Comparison of ENCODE assay signal across 24 cellular contexts in the genomic region with DNA sequence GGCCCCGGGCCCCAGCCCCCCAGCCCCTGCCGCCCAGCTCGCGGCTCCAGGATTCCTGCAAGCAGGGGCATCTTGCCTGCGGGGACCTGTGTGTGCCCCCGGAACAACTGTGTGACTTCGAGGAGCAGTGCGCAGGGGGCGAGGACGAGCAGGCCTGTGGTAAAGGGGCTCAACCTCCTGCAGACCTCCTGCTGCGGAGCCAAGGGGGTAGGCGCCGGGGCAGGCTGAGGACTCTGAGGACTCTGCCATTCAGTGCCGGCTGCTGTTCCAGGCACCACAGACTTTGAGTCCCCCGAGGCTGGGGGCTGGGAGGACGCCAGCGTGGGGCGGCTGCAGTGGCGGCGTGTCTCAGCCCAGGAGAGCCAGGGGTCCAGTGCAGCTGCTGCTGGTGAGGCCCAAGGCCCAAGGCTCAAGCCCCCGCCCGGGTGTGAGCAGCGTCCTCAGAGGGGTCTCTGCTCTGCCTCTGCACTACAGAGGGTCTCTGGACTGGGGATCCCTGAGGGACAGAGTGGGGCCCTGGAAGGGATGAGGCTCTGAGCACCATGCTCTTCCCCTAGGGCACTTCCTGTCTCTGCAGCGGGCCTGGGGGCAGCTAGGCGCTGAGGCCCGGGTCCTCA. TPM values are rescaled to one million over a fixed set of nuclear protein-coding genes. Genes with fewer than 3 reads are reported as not detected.
DNase-seq lines count a peak whose midpoint lies in the region; ATAC-seq, FAIRE-seq and TF ChIP-seq lines count a peak whose summit lies in the region.
"Had no signal": no experiment of that assay in that cellular context is flagged by ENCODE, and none has a peak within 500 bp of the region (broad histone marks: within the 10 kb centered on the region; RNA-seq: fewer than 3 reads in every experiment).

No MANE protein-coding gene starts in this region.

- no peak for TF ChIP-seq POLR2A in A549 (IDR thresholded peaks at IDR 0.05; ENCODE audit: low read length)

- 0 out of 2 replicates have a peak, but pooled peaks cover 3% of the 10 kb centered on the region for H3K36me3 ChIP-seq in H7 (replicated peaks; ENCODE audit: control insufficient read depth, insufficient read depth, low read length)
- H3K36me3 ChIP-seq in endodermal cell (ENCODE audit: control insufficient read depth, insufficient read depth, low read length) = peaks cover 10% of the 10 kb centered on the region
- peaks cover 37% of the 10 kb centered on the region for H3K36me3 ChIP-seq in mesodermal cell (ENCODE audit: control insufficient read depth, insufficient read depth, low read length)
- peaks cover 10% of the 10 kb centered on the region for H3K36me3 ChIP-seq in MG63

- H3K4me3 ChIP-seq in A549 = no peak overlapping the region
- no peak overlapping the region for H3K4me3 ChIP-seq in H7 (ENCODE audit: insufficient read depth, low read depth, low read length)
- H3K4me3 ChIP-seq in endodermal cell (ENCODE audit: low read length) = no peak overlapping the region
- no peak overlapping the region for H3K4me3 ChIP-seq in mesodermal cell (ENCODE audit: extremely low read depth, insufficient read depth, low read length, poor library complexity, severe bottlenecking)
- H3K4me3 ChIP-seq in MG63 = no peak overlapping the region
- H3K4me3 ChIP-seq: smooth muscle cell, tibial nerve had no signal

- 79% methylated on average over 10 of the region's 26 CpGs for WGBS in A549 (ENCODE audit: missing lambda C conversion rate)
- WGBS in endodermal cell (ENCODE audit: insufficient coverage in 1 of 2, insufficient read length in 1 of 2), 2 experiments = 94% methylated on average over 14 to 26 of the region's 26 CpGs
- 89 to 92% methylated on average over 20 to 26 of the region's 26 CpGs for WGBS in mesodermal cell (ENCODE audit: insufficient coverage in 2 of 2), 2 experiments

- no peak for TF ChIP-seq RAD21 in A549 (conservative IDR thresholded peaks at IDR 0.05 in 1 of 2, IDR thresholded peaks at IDR 0.05 in 1 of 2)

- POLR2A ChIA-PET in A549 (lab: Yijun Ruan, JAX) = interaction anchor here (0.6 kb wide), 2 partner anchors 8 to 12 kb away, joined by 3 to 4 read pairs; no protein-coding TSS in a partner anchor

- FAIRE-seq in A549 (lab: Jason Lieb, UNC) = no peak
- FAIRE-seq: D721Med, GM12892 had no signal

- H3K9ac ChIP-seq in endodermal cell (ENCODE audit: extremely low read depth, low read length, poor library complexity, severe bottlenecking) = no peak overlapping the region

- H3K9me3 ChIP-seq in A549 = no peaks in the 10 kb centered on the region
- H3K9me3 ChIP-seq in endodermal cell (ENCODE audit: control insufficient read depth, low read length) = no peaks in the 10 kb centered on the region
- H3K9me3 ChIP-seq in mesodermal cell (ENCODE audit: control insufficient read depth, low read length) = no peaks in the 10 kb centered on the region
- no peaks in the 10 kb centered on the region for H3K9me3 ChIP-seq in MG63
- H3K9me3 ChIP-seq: tibial nerve had no signal

- no peak overlapping the region for H3K4me3 Mint-ChIP-seq in endodermal cell
- H3K4me3 Mint-ChIP-seq: activated CD4-positive, alpha-beta T cell treated with anti-CD3 and anti-CD28 coated beads for 36 hours; activated T-cell treated with anti-CD3 and anti-CD28 coated beads, Interleukin-2, amount 50 U/mL, for 4 hours had no signal

- ATAC-seq in A549 = no peak
- ATAC-seq: activated CD4-positive, alpha-beta T cell treated with anti-CD3 and anti-CD28 coated beads for 36 hours; activated T-cell treated with anti-CD3 and anti-CD28 coated beads, Interleukin-2, amount 50 U/mL, for 4 hours had no signal

- no peak overlapping the region for H3K27ac Mint-ChIP-seq in endodermal cell
- H3K27ac Mint-ChIP-seq: activated CD4-positive, alpha-beta T cell treated with anti-CD3 and anti-CD28 coated beads for 36 hours had no signal

- no peak for TF ChIP-seq CTCF in A549 (IDR thresholded peaks at IDR 0.05)
- TF ChIP-seq CTCF in endodermal cell (conservative IDR thresholded peaks at IDR 0.05) = no peak

- no peak for TF ChIP-seq EP300 in A549 (IDR thresholded peaks at IDR 0.05)

- H3K9me3 Mint-ChIP-seq in endodermal cell = no peaks in the 10 kb centered on the region
- H3K9me3 Mint-ChIP-seq: activated T-cell treated with anti-CD3 and anti-CD28 coated beads, Interleukin-2, amount 50 U/mL, for 4 hours; CD4-positive, CD25-positive, alpha-beta regulatory T cell had no signal

- peaks cover 77% of the 10 kb centered on the region for H3K4me1 ChIP-seq in A549
- no peaks in the 10 kb centered on the region for H3K4me1 ChIP-seq in endodermal cell (ENCODE audit: control insufficient read depth, insufficient read depth, low read length)
- peaks cover 3% of the 10 kb centered on the region for H3K4me1 ChIP-seq in mesodermal cell (ENCODE audit: control insufficient read depth, insufficient read depth, low read length, poor library complexity, severe bottlenecking)

- DNase-seq in A549 (ENCODE audit: low read depth in 1 of 2, low spot score in 1 of 2) (no peak), H7 (peak; percentile 62), endodermal cell (peak; percentile 51), MG63 (no peak), foreskin melanocyte (no peak), DMS153 treated with DMSO at 0.1 percent for 48 hours (lab: John Stamatoyannopoulos, UW; ENCODE audit: unreplicated experiment) (no peak)
- no peak for DNase-seq in stimulated activated CD4-positive, alpha-beta T cell treated with anti-CD3 and anti-CD28 coated beads, Interleukin-4, amount 100 ng/mL, for 24 hours
- DNase-seq: activated CD4-positive, alpha-beta T cell treated with anti-CD3 and anti-CD28 coated beads for 36 hours; activated CD8-positive, alpha-beta memory T cell treated with anti-CD3 and anti-CD28 coated beads for 24 hours; activated T-cell treated with anti-CD3 and anti-CD28 coated beads, Interleukin-2, amount 50 U/mL, for 4 hours; brain microvascular endothelial cell; CD4-positive, CD25-positive, alpha-beta regulatory T cell; effector CD8-positive, alpha-beta T cell; EL; foreskin fibroblast; Karpas-422; mesenchymal stem cell; NCI-H1436 treated with DMSO at 0.1 percent for 48 hours; NCI-H82 had no signal

- H3K27me3 ChIP-seq in H7 (ENCODE audit: control insufficient read depth, insufficient read depth, low read length) = no peaks in the 10 kb centered on the region
- H3K27me3 ChIP-seq in endodermal cell (ENCODE audit: control insufficient read depth, insufficient read depth, low read length, poor library complexity, severe bottlenecking) = no peaks in the 10 kb centered on the region
- no peaks in the 10 kb centered on the region for H3K27me3 ChIP-seq in MG63
- H3K27me3 ChIP-seq: brain microvascular endothelial cell, tibial nerve had no signal

- H3K4me1 Mint-ChIP-seq in endodermal cell = no peaks in the 10 kb centered on the region
- H3K4me1 Mint-ChIP-seq: activated CD4-positive, alpha-beta T cell treated with anti-CD3 and anti-CD28 coated beads for 36 hours had no signal

- no peaks in the 10 kb centered on the region for H3K36me3 Mint-ChIP-seq in endodermal cell (ENCODE audit: low read depth)
- H3K36me3 Mint-ChIP-seq: CD4-positive, CD25-positive, alpha-beta regulatory T cell had no signal

- H3K27ac ChIP-seq in A549 (peak overlapping the region in 1 of 2 experiments; percentile 89; a peak in 3 of 6 replicates), endodermal cell (ENCODE audit: low read depth, low read length) (no peak overlapping the region), mesodermal cell (ENCODE audit: low read depth, low read length, severe bottlenecking) (peak overlapping the region; percentile 45)
- H3K27ac ChIP-seq: brain microvascular endothelial cell, tibial nerve had no signal

- H3K27me3 Mint-ChIP-seq in endodermal cell (ENCODE audit: insufficient read depth) = no peaks in the 10 kb centered on the region
- H3K27me3 Mint-ChIP-seq: activated CD4-positive, alpha-beta T cell treated with anti-CD3 and anti-CD28 coated beads for 36 hours; CD4-positive, CD25-positive, alpha-beta regulatory T cell had no signal

- H3K4me2 ChIP-seq in A549 = 0 out of 3 replicates have a peak overlapping the region, but pooled peaks have one; percentile 10
- H3K4me2 ChIP-seq: smooth muscle cell had no signal

- CTCF ChIA-PET in A549 (lab: Yijun Ruan, JAX) = interaction anchor here (0.9 to 2.3 kb wide), 9 partner anchors 7 to 180 kb away, joined by 3 to 8 read pairs (median 6); a partner anchor contains a TSS

RNA-seq across cellular contexts. Expression of a gene that starts 3.4 kb away (rescaled TPM):
- 1.3 and 1.5 TPM in 2 replicates for polyA plus RNA-seq in A549 (2011; rRNA removed)
- polyA plus RNA-seq in A549 (2012; cell fraction: cytosol; rRNA removed) = 4.3 and 6.0 TPM in 2 replicates
- polyA plus RNA-seq in A549 (2012; cell fraction: nucleus; rRNA removed) = 61.0 and 92.6 TPM in 2 replicates
- polyA plus RNA-seq in A549 (2017; fragmentation: RNase III; extraction: RNeasy Plus Mini Kit Qiagen cat#74134 plus additional on column Dnase treatment) = 7.3 to 9.1 TPM (median 7.6 TPM) in 3 replicates
- polyA minus RNA-seq in A549 (2011; rRNA and poly(A)+ RNA removed) = 0.50 and 0.68 TPM in 2 replicates
- total RNA-seq in H7 (2014; rRNA removed; shearing (Covaris generic)) = 1.2 and 3.0 TPM in 2 replicates
- 10 to 100 TPM in 1 of 2 donors, 1 to 10 TPM in 1; 6.8 to 15.4 TPM for total RNA-seq in endodermal cell
- 11.5 TPM for polyA plus RNA-seq in endodermal cell (2013, experiment 1 of 2)
- 9.9 TPM for polyA plus RNA-seq in endodermal cell (2013, experiment 2 of 2)
- 10.9 TPM for polyA plus RNA-seq in mesodermal cell (2013, experiment 1 of 2)
- polyA plus RNA-seq in mesodermal cell (2013, experiment 2 of 2) = 9.7 TPM
- 0.44 and 0.63 TPM in 2 replicates for total RNA-seq in MG63 (2014; rRNA removed; shearing (Covaris generic); ENCODE audit: low replicate concordance)

RNA-seq across cellular contexts. Expression of a gene that starts 6.4 kb away (rescaled TPM):
- polyA plus RNA-seq in A549 (2011; rRNA removed) (104 and 123 TPM in 2 replicates), A549 (2017; fragmentation: RNase III; extraction: RNeasy Plus Mini Kit Qiagen cat#74134 plus additional on column Dnase treatment) (234 to 261 TPM (median 239 TPM) in 3 replicates)
- 510 and 515 TPM in 2 replicates for polyA plus RNA-seq in A549 (2012; cell fraction: cytosol; rRNA removed)
- polyA plus RNA-seq in A549 (2012; cell fraction: nucleus; rRNA removed) = 329 and 453 TPM in 2 replicates
- 34.7 and 36.2 TPM in 2 replicates for polyA minus RNA-seq in A549 (2011; rRNA and poly(A)+ RNA removed)
- total RNA-seq in H7 (2014; rRNA removed; shearing (Covaris generic)) = 68.2 and 75.5 TPM in 2 replicates
- 100 to 1,000 TPM; 107 to 122 TPM for total RNA-seq in endodermal cell
- 171 TPM for polyA plus RNA-seq in endodermal cell (2013, experiment 1 of 2)
- polyA plus RNA-seq in endodermal cell (2013, experiment 2 of 2) = 174 TPM
- 189 TPM for polyA plus RNA-seq in mesodermal cell (2013, experiment 1 of 2)
- polyA plus RNA-seq in mesodermal cell (2013, experiment 2 of 2) = 175 TPM
- 47.1 and 74.1 TPM in 2 replicates for total RNA-seq in MG63 (2014; rRNA removed; shearing (Covaris generic); ENCODE audit: low replicate concordance)

RNA-seq across cellular contexts. Expression of a gene that starts 10.5 kb away (rescaled TPM):
- polyA plus RNA-seq in A549 (2011; rRNA removed) (284 and 464 TPM in 2 replicates), A549 (2017; fragmentation: RNase III; extraction: RNeasy Plus Mini Kit Qiagen cat#74134 plus additional on column Dnase treatment) (472 to 560 TPM (median 477 TPM) in 3 replicates)
- polyA plus RNA-seq in A549 (2012; cell fraction: cytosol; rRNA removed) = 581 and 858 TPM in 2 replicates
- polyA plus RNA-seq in A549 (2012; cell fraction: nucleus; rRNA removed) = 426 and 433 TPM in 2 replicates
- polyA minus RNA-seq in A549 (2011; rRNA and poly(A)+ RNA removed) = 105 and 129 TPM in 2 replicates
- total RNA-seq in H7 (2014; rRNA removed; shearing (Covaris generic)) = 213 and 240 TPM in 2 replicates
- 100 to 1,000 TPM; 326 to 339 TPM for total RNA-seq in endodermal cell
- polyA plus RNA-seq in endodermal cell (2013, experiment 1 of 2) = 226 TPM
- polyA plus RNA-seq in endodermal cell (2013, experiment 2 of 2) = 225 TPM
- 264 TPM for polyA plus RNA-seq in mesodermal cell (2013, experiment 1 of 2)
- 220 TPM for polyA plus RNA-seq in mesodermal cell (2013, experiment 2 of 2)
- total RNA-seq in MG63 (2014; rRNA removed; shearing (Covaris generic); ENCODE audit: low replicate concordance) = 402 and 494 TPM in 2 replicates

RNA-seq across cellular contexts. Expression of a gene that starts 13.3 kb away (rescaled TPM):
- polyA plus RNA-seq in A549 (2011; rRNA removed) (0.75 and 0.76 TPM in 2 replicates), A549 (2017; fragmentation: RNase III; extraction: RNeasy Plus Mini Kit Qiagen cat#74134 plus additional on column Dnase treatment) (3.0 to 3.6 TPM (median 3.2 TPM) in 3 replicates)
- 1.8 and 2.4 TPM in 2 replicates for polyA plus RNA-seq in A549 (2012; cell fraction: cytosol; rRNA removed)
- polyA plus RNA-seq in A549 (2012; cell fraction: nucleus; rRNA removed) = 7.0 and 10.6 TPM in 2 replicates
- 0.37 and 0.44 TPM in 2 replicates for polyA minus RNA-seq in A549 (2011; rRNA and poly(A)+ RNA removed)
- 0.14 and 0.52 TPM in 2 replicates for total RNA-seq in H7 (2014; rRNA removed; shearing (Covaris generic))
- total RNA-seq in endodermal cell = 1 to 10 TPM; 1.4 to 3.5 TPM
- 1.9 TPM for polyA plus RNA-seq in endodermal cell (2013, experiment 1 of 2)
- polyA plus RNA-seq in endodermal cell (2013, experiment 2 of 2) = 1.7 TPM
- polyA plus RNA-seq in mesodermal cell (2013, experiment 1 of 2) = 4.0 TPM
- polyA plus RNA-seq in mesodermal cell (2013, experiment 2 of 2) = 3.3 TPM
- 0.82 TPM in 1 of 2 replicates, not detected in the other for total RNA-seq in MG63 (2014; rRNA removed; shearing (Covaris generic); ENCODE audit: low replicate concordance)

RNA-seq across cellular contexts. Expression of a gene that starts 30.7 kb away (rescaled TPM):
- polyA plus RNA-seq in A549 (2011; rRNA removed) (23.8 and 24.5 TPM in 2 replicates), A549 (2017; fragmentation: RNase III; extraction: RNeasy Plus Mini Kit Qiagen cat#74134 plus additional on column Dnase treatment) (36.4 to 49.4 TPM (median 39.5 TPM) in 3 replicates)
- polyA plus RNA-seq in A549 (2012; cell fraction: cytosol; rRNA removed) = 76.3 and 84.0 TPM in 2 replicates
- 180 and 185 TPM in 2 replicates for polyA plus RNA-seq in A549 (2012; cell fraction: nucleus; rRNA removed)
- 32.0 and 36.0 TPM in 2 replicates for polyA minus RNA-seq in A549 (2011; rRNA and poly(A)+ RNA removed)
- 40.9 and 48.6 TPM in 2 replicates for total RNA-seq in H7 (2014; rRNA removed; shearing (Covaris generic))
- 10 to 100 TPM; 45.9 to 55.1 TPM for total RNA-seq in endodermal cell
- polyA plus RNA-seq in endodermal cell (2013, experiment 1 of 2) = 20.1 TPM
- 20.4 TPM for polyA plus RNA-seq in endodermal cell (2013, experiment 2 of 2)
- 22.6 TPM for polyA plus RNA-seq in mesodermal cell (2013, experiment 1 of 2)
- polyA plus RNA-seq in mesodermal cell (2013, experiment 2 of 2) = 19.3 TPM
- 27.6 and 46.5 TPM in 2 replicates for total RNA-seq in MG63 (2014; rRNA removed; shearing (Covaris generic); ENCODE audit: low replicate concordance)

Comparison
In these comparisons a context has a peak if more than half of its experiments do, and no peak if none do; other contexts are left out.
1. DNase-seq: peak in H7 (single experiment) and endodermal cell (single experiment); none in A549 (0 of 2), stimulated activated CD4-positive, alpha-beta T cell treated with anti-CD3 and anti-CD28 coated beads, Interleukin-4, amount 100 ng/mL, for 24 hours (single experiment), MG63 (single experiment), foreskin melanocyte (single experiment) and DMS153 treated with DMSO at 0.1 percent for 48 hours (single experiment).